Comparison of ENCODE assay signal across 8 cellular contexts in genomic region chrX:49876750-49877149, GRCh38. TPM values are rescaled to one million over a fixed set of nuclear protein-coding genes. Genes with fewer than 3 reads are reported as not detected.
DNase-seq lines count a peak whose midpoint lies in the region; ATAC-seq and TF ChIP-seq lines count a peak whose summit lies in the region.

No MANE protein-coding gene starts in this region.

- POLR2A ChIA-PET in activated CD4-positive, alpha-beta T cell treated with anti-CD3 and anti-CD28 coated beads for 36 hours (lab: Charles Lee) = no interaction called here
- POLR2A ChIA-PET in SK-N-SH (lab: Yijun Ruan, JAX) = interaction anchor here (0.8 kb wide), 1 partner anchor 36 kb away, joined by 3 read pairs; no protein-coding TSS in a partner anchor

- no peak for TF ChIP-seq EP300 in SK-N-SH (IDR thresholded peaks at IDR 0.05; ENCODE audit: borderline replicate concordance in 1 of 2, low read depth in 1 of 2, low read length in 1 of 2)
- TF ChIP-seq EP300 in gastroesophageal sphincter (IDR thresholded peaks at IDR 0.05) = no peak

- peak; percentile 64 for TF ChIP-seq CTCF in SK-N-SH (IDR thresholded peaks at IDR 0.05)
- peak; percentile 28 to 51 (median 38) for TF ChIP-seq CTCF in gastroesophageal sphincter (IDR thresholded peaks at IDR 0.05)

- H3K9ac ChIP-seq in SK-N-SH = no peak overlapping the region

- peaks cover 23% of the 10 kb centered on the region for H3K4me1 Mint-ChIP-seq in activated CD4-positive, alpha-beta T cell treated with anti-CD3 and anti-CD28 coated beads for 36 hours

- no peaks in the 10 kb centered on the region for H3K36me3 Mint-ChIP-seq in activated CD4-positive, alpha-beta T cell treated with anti-CD3 and anti-CD28 coated beads for 36 hours (ENCODE audit: low read depth)

- peaks cover 5% of the 10 kb centered on the region; the same call in 1 of the 2 replicates for H3K79me2 ChIP-seq in SK-N-SH (ENCODE audit: insufficient read depth)

- no peaks in the 10 kb centered on the region for H3K9me2 ChIP-seq in SK-N-SH

- H3K9me3 Mint-ChIP-seq in activated CD4-positive, alpha-beta T cell treated with anti-CD3 and anti-CD28 coated beads for 36 hours (ENCODE audit: low read depth) = no peaks in the 10 kb centered on the region

- H3K27me3 Mint-ChIP-seq in activated CD4-positive, alpha-beta T cell treated with anti-CD3 and anti-CD28 coated beads for 36 hours = no peaks in the 10 kb centered on the region

- intact Hi-C loops in activated CD4-positive, alpha-beta T cell treated with anti-CD3 and anti-CD28 coated beads for 36 hours (cut with DNase I, micrococcal nuclease) = loop anchor here (1.0 to 5.0 kb wide), 3 partner anchors 36 to 599 kb away; no protein-coding TSS in a partner anchor
- intact Hi-C loops in posterior cingulate gyrus (cut with DNase I) = loop anchor here (5.0 kb wide), 1 partner anchor 34 kb away; no protein-coding TSS in a partner anchor

- peak; percentile 34 for DNase-seq in activated CD4-positive, alpha-beta T cell treated with anti-CD3 and anti-CD28 coated beads for 36 hours
- DNase-seq in activated CD4-positive, alpha-beta T cell treated with anti-CD3 and anti-CD28 coated beads for 1 hour = no peak
- DNase-seq in HS-27A (ENCODE audit: low read depth) = peak; percentile 1
- DNase-seq in SK-N-SH = peak; percentile 49
- peak; percentile 75 for DNase-seq in superior temporal gyrus (ENCODE audit: extremely low spot score)
- no peak for DNase-seq in stimulated activated CD4-positive, alpha-beta T cell treated with anti-CD3 and anti-CD28 coated beads, Interleukin-2, amount 100 ng/mL, for 48 hours
- no peak for DNase-seq in posterior cingulate gyrus

- no peak overlapping the region for H3K4me3 Mint-ChIP-seq in activated CD4-positive, alpha-beta T cell treated with anti-CD3 and anti-CD28 coated beads for 36 hours

- H3K4me3 ChIP-seq in SK-N-SH (ENCODE audit: low read depth in 2 of 2, low read length in 1 of 2) = no peak overlapping the region
- H3K4me3 ChIP-seq in gastroesophageal sphincter = no peak overlapping the region

- no peak overlapping the region for H3K27ac Mint-ChIP-seq in activated CD4-positive, alpha-beta T cell treated with anti-CD3 and anti-CD28 coated beads for 36 hours

- ATAC-seq in activated CD4-positive, alpha-beta T cell treated with anti-CD3 and anti-CD28 coated beads for 36 hours = peak; percentile 17
- ATAC-seq in gastroesophageal sphincter = no peak

- H3K4me1 ChIP-seq in SK-N-SH (ENCODE audit: control insufficient read depth in 1 of 2, insufficient read depth in 2 of 2, low read depth in 1 of 2, low read length in 1 of 2) (peaks cover 0 to 22% of the 10 kb centered on the region in 2 experiments; a peak in 1 of 4 replicates), gastroesophageal sphincter (peaks cover 0 to 41% (median 0%) of the 10 kb centered on the region in 3 donors)

- no peak for TF ChIP-seq POLR2A in gastroesophageal sphincter (IDR thresholded peaks at IDR 0.05)

- H4K20me1 ChIP-seq in SK-N-SH (ENCODE audit: insufficient read depth) = no peaks in the 10 kb centered on the region

- H3K4me2 ChIP-seq in SK-N-SH = no peak overlapping the region

- 14% methylated on average over 3 of the region's 3 CpGs for WGBS in SK-N-SH (ENCODE audit: low lambda C conversion rate)
- WGBS in gastroesophageal sphincter (ENCODE audit: low coverage in 1 of 2), 2 donors = 5 to 6% methylated on average over 3 of the region's 3 CpGs

- no peak overlapping the region for H3K27ac ChIP-seq in SK-N-SH (ENCODE audit: low read depth in 2 of 2, low read length in 1 of 2)
- peak overlapping the region in 3 of 4 donors; percentile 86 to 88 (median 87) for H3K27ac ChIP-seq in gastroesophageal sphincter

- H3K27me3 ChIP-seq in SK-N-SH (ENCODE audit: insufficient read depth) (no peaks in the 10 kb centered on the region), gastroesophageal sphincter (no peaks in the 10 kb centered on the region)

- no peaks in the 10 kb centered on the region for H3F3A ChIP-seq in SK-N-SH (replicated peaks; ENCODE audit: insufficient read depth)

- no peak overlapping the region for H2AFZ ChIP-seq in SK-N-SH (ENCODE audit: low read depth)

- H3K9me3 ChIP-seq in SK-N-SH (no peaks in the 10 kb centered on the region), gastroesophageal sphincter (no peaks in the 10 kb centered on the region)

- no peaks in the 10 kb centered on the region for H3K36me3 ChIP-seq in SK-N-SH (replicated peaks in 1 of 2; ENCODE audit: control insufficient read depth in 1 of 2, insufficient read depth in 2 of 2, low read length in 1 of 2)
- H3K36me3 ChIP-seq in gastroesophageal sphincter = no peaks in the 10 kb centered on the region

- peak; percentile 49 for TF ChIP-seq RAD21 in SK-N-SH (IDR thresholded peaks at IDR 0.05; ENCODE audit: low read length)

- CTCF ChIA-PET in activated CD4-positive, alpha-beta T cell treated with anti-CD3 and anti-CD28 coated beads for 36 hours (lab: Charles Lee) = interaction anchor here (0.7 to 1.4 kb wide), 3 partner anchors 36 to 763 kb away, joined by 3 to 5 read pairs (median 3); no protein-coding TSS in a partner anchor
- CTCF ChIA-PET in SK-N-SH (lab: Yijun Ruan, JAX) = interaction anchor here (0.6 to 1.7 kb wide), 12 partner anchors 8 to 308 kb away, joined by 3 to 8 read pairs (median 4); no protein-coding TSS in a partner anchor

TF ChIP-seq in SK-N-SH, 30 proteins besides CTCF, POLR2A, EP300 and RAD21:
- no peak for TF ChIP-seq GABPA (IDR thresholded peaks at IDR 0.05; ENCODE audit: low read depth)
- no peak for TF ChIP-seq MXI1 (IDR thresholded peaks at IDR 0.05; ENCODE audit: low read depth, low read length)
- TF ChIP-seq YY1 (IDR thresholded peaks at IDR 0.05; ENCODE audit: low read depth) = no peak
- TF ChIP-seq SMC3 (IDR thresholded peaks at IDR 0.05; ENCODE audit: low read depth, low read length) = peak; percentile 32; the same call in 1 of the 2 replicates

RNA-seq across cellular contexts. Expression of gene USP27X, which starts 2.5 kb away (rescaled TPM):
- 1 to 10 TPM; 2.2 TPM for total RNA-seq in activated CD4-positive, alpha-beta T cell treated with anti-CD3 and anti-CD28 coated beads for 36 hours
- 1.9 and 2.9 TPM in 2 replicates for polyA plus RNA-seq in SK-N-SH (2012; rRNA removed)
- 2.3 and 2.5 TPM in 2 replicates for polyA plus RNA-seq in SK-N-SH (2012; cell fraction: cytosol; rRNA removed)
- 0.67 and 0.93 TPM in 2 replicates for polyA plus RNA-seq in SK-N-SH (2012; cell fraction: nucleus; rRNA removed)
- 1 to 10 TPM; 3.1 to 5.0 (median 4.6) TPM for total RNA-seq in gastroesophageal sphincter

RNA-seq across cellular contexts. Expression of gene CLCN5, which starts 45.6 kb away (rescaled TPM):
- total RNA-seq in activated CD4-positive, alpha-beta T cell treated with anti-CD3 and anti-CD28 coated beads for 36 hours = 1 to 10 TPM; 2.6 to 3.2 TPM
- polyA plus RNA-seq in SK-N-SH (2012; rRNA removed) = 1.7 and 1.9 TPM in 2 replicates
- 1.5 and 1.7 TPM in 2 replicates for polyA plus RNA-seq in SK-N-SH (2012; cell fraction: cytosol; rRNA removed)
- polyA plus RNA-seq in SK-N-SH (2012; cell fraction: nucleus; rRNA removed) = 1.8 and 3.3 TPM in 2 replicates
- total RNA-seq in gastroesophageal sphincter = 1 to 10 TPM; 3.2 to 5.9 (median 3.8) TPM

RNA-seq across cellular contexts. Expression of gene PAGE4, which starts 47.6 kb away (rescaled TPM):
- not detected for total RNA-seq in activated CD4-positive, alpha-beta T cell treated with anti-CD3 and anti-CD28 coated beads for 36 hours
- not detected in 2 replicates for polyA plus RNA-seq in SK-N-SH (2012; rRNA removed)
- polyA plus RNA-seq in SK-N-SH (2012; cell fraction: cytosol; rRNA removed) = not detected in 2 replicates
- not detected in 2 replicates for polyA plus RNA-seq in SK-N-SH (2012; cell fraction: nucleus; rRNA removed)
- total RNA-seq in gastroesophageal sphincter = 1 to 10 TPM in 3 of 4 donors, not detected in 1; 2.8 to 4.6 (median 4.5) TPM

Comparison
In these comparisons a context has a peak if more than half of its experiments do, and no peak if none do; other contexts are left out.
1. DNase-seq: peak in activated CD4-positive, alpha-beta T cell treated with anti-CD3 and anti-CD28 coated beads for 36 hours (single experiment), HS-27A (single experiment), SK-N-SH (single experiment) and superior temporal gyrus (single experiment); none in activated CD4-positive, alpha-beta T cell treated with anti-CD3 and anti-CD28 coated beads for 1 hour (single experiment), stimulated activated CD4-positive, alpha-beta T cell treated with anti-CD3 and anti-CD28 coated beads, Interleukin-2, amount 100 ng/mL, for 48 hours (0 of 2) and posterior cingulate gyrus (0 of 10).
2. H3K27ac ChIP-seq: peak in gastroesophageal sphincter (3 of 4); none in SK-N-SH (0 of 2).